In the genomic region with DNA sequence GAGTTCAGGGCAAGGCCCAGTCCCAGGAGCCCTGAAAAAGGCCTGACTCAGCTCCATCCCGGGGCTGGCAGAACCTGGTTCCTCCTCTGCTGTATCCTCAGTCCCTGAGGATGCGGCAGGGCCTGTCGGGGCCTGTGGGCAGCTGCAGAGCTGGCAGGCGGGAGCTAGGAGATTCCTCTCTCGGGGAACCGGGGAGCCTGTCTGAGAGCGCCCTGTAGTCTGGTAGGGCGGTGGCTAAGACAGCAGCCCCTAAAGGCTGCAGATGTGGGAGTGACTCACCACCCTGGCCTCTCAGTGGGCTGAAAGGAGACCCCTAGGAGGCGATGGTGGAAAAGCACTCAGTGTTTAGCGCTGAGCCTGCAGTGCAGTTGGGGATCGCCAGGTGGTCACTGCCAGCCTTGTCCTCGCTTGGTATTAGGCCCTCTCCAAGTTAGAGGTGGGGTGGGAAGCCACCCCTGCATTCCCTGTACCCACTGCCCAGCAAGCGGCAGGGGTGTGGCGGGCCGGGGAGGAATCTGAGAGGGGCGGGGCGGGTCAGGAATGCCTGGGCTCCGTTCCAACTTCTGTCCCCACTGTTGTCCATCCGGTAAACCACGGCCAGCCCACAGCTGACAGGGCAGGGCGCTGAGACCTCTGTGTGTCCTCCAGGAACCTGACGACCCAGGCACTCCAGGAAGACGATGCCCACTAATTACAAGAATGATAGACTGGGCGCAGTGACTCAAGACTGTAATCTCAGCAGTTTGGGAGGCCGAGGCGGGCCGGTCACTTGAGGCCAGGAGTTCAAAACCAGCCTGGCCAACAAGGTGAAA, we compare ENCODE assay signal across 9 cellular contexts. TPM values are rescaled to one million over a fixed set of nuclear protein-coding genes. Genes with fewer than 3 reads are reported as not detected.
DNase-seq lines count a peak whose midpoint lies in the region; ATAC-seq and TF ChIP-seq lines count a peak whose summit lies in the region.
"Had no signal": no experiment of that assay in that cellular context is flagged by ENCODE, and none has a peak within 500 bp of the region (broad histone marks: within the 10 kb centered on the region; RNA-seq: fewer than 3 reads in every experiment).

No MANE protein-coding gene starts in this region.

- no peak overlapping the region for H3K27ac ChIP-seq in right atrium auricular region
- peak overlapping the region; percentile 67 to 79 for H3K27ac ChIP-seq in breast epithelium

- intact Hi-C loops in Right ventricle myocardium inferior (cut with DNase I) = loop anchor here (10.0 kb wide), 1 partner anchor 97 kb away; no protein-coding TSS in a partner anchor
- intact Hi-C loops in breast epithelium (cut with DNase I; ENCODE audit: low total_unique reads) = no loop called here

- no peaks in the 10 kb centered on the region for H3K9me3 ChIP-seq in right atrium auricular region
- no peaks in the 10 kb centered on the region for H3K9me3 ChIP-seq in breast epithelium

- TF ChIP-seq CTCF in right atrium auricular region (IDR thresholded peaks at IDR 0.05) (no peak), breast epithelium (IDR thresholded peaks at IDR 0.05) (peak in 2 of 3 donors; percentile 25 to 48)

- H3K36me3 ChIP-seq in right atrium auricular region (no peaks in the 10 kb centered on the region), breast epithelium (no peaks in the 10 kb centered on the region)

- no peak for TF ChIP-seq POLR2A in breast epithelium (IDR thresholded peaks at IDR 0.05)

- DNase-seq in Right ventricle myocardium inferior (ENCODE audit: missing footprints) = no peak
- no peak for DNase-seq in right atrium auricular region (ENCODE audit: low spot score)
- DNase-seq in breast epithelium (ENCODE audit: low spot score in 2 of 2) = peak; percentile 77 to 88
- DNase-seq in left kidney (ENCODE audit: low read depth, low spot score) = peak; percentile 53
- DNase-seq in activated naive CD4-positive, alpha-beta T cell treated with anti-CD3 and anti-CD28 coated beads, Interleukin-2, amount 50 U/mL, for 16 hours = no peak
- DNase-seq in cerebellum (ENCODE audit: low spot score) = no peak
- DNase-seq: CD4-positive, CD25-positive, alpha-beta regulatory T cell had no signal

- H3K27me3 ChIP-seq in right atrium auricular region (no peaks in the 10 kb centered on the region), breast epithelium (no peaks in the 10 kb centered on the region)

- H3K4me3 ChIP-seq in right atrium auricular region (no peak overlapping the region), breast epithelium (no peak overlapping the region)

- H3K4me1 ChIP-seq in right atrium auricular region = no peaks in the 10 kb centered on the region
- no peaks in the 10 kb centered on the region for H3K4me1 ChIP-seq in breast epithelium

- peak; percentile 29 for ATAC-seq in Right ventricle myocardium inferior
- ATAC-seq in HG03139 (IDR thresholded peaks at IDR 0.05; ENCODE audit: unreplicated experiment) = no peak
- ATAC-seq in HG03469 (IDR thresholded peaks at IDR 0.05; ENCODE audit: unreplicated experiment) = no peak

RNA-seq across cellular contexts. Expression of a gene that starts 29.5 kb away (rescaled TPM):
- not detected for total RNA-seq in Right ventricle myocardium inferior
- 1 to 10 TPM in 1 of 2 donors, under 1 TPM in 1; 0.93 to 1.4 TPM for total RNA-seq in right atrium auricular region
- total RNA-seq in breast epithelium = 100 to 1,000 TPM in 1 of 3 donors, 10 to 100 TPM in 1, under 1 TPM in 1; 0.16 to 127 (median 86.5) TPM
- 2.0 TPM for total RNA-seq in cerebellum

Comparison
In these comparisons a context has a peak if more than half of its experiments do, and no peak if none do; other contexts are left out.
1. DNase-seq: peak in breast epithelium (2 of 2) and left kidney (single experiment); none in Right ventricle myocardium inferior (single experiment), right atrium auricular region (single experiment), activated naive CD4-positive, alpha-beta T cell treated with anti-CD3 and anti-CD28 coated beads, Interleukin-2, amount 50 U/mL, for 16 hours (single experiment) and cerebellum (single experiment).
2. H3K27ac ChIP-seq: peak in breast epithelium (2 of 2); none in right atrium auricular region (0 of 2).
3. CTCF ChIP-seq: peak in breast epithelium (2 of 3); none in right atrium auricular region (0 of 2).